9 cellular contexts compared by ENCODE assay signal in the genomic region with DNA sequence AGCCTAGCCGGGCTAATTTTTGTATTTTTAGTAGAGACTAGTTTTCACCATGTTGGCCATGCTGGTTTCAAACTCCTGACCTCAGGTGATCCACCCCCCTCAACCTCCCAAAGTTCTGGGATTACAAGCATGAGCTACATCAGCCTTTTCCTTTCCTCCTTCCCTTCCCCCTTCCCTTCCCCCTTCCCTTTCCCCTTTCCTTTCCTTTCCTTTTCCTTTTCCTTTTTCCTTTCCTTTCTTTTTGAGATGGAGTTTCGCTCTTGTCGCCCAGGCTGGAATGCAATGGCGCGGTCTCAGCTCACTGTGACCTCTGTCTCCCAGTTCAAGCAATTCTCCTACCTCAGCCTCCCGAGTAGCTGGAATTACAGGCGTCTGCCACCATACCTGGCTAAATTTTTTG. TPM values are rescaled to one million over a fixed set of nuclear protein-coding genes. Genes with fewer than 3 reads are reported as not detected.
"Had no signal": no experiment of that assay in that cellular context is flagged by ENCODE, and none has a peak within 500 bp of the region (broad histone marks: within the 10 kb centered on the region; RNA-seq: fewer than 3 reads in every experiment).

No MANE protein-coding gene starts in this region.

RNA-seq across cellular contexts. Expression of a gene that starts 55.3 kb away (rescaled TPM):
- total RNA-seq: activated naive CD4-positive, alpha-beta T cell treated with anti-CD3 and anti-CD28 coated beads for 36 hours; activated naive CD8-positive, alpha-beta T cell treated with anti-CD3 and anti-CD28 coated beads, Interleukin-2, amount 10 ng/mL, durations not matched to agents 7 days and 5 days; activated T-cell treated with anti-CD3 and anti-CD28 coated beads, Interleukin-2, amount 50 U/mL, for 72 hours; aorta; ascending aorta; body of pancreas; cardiac septum; cerebellum had no signal
- polyA plus RNA-seq: aorta, cardiac muscle cell had no signal
